8 cellular contexts compared by ENCODE assay signal in the genomic region with DNA sequence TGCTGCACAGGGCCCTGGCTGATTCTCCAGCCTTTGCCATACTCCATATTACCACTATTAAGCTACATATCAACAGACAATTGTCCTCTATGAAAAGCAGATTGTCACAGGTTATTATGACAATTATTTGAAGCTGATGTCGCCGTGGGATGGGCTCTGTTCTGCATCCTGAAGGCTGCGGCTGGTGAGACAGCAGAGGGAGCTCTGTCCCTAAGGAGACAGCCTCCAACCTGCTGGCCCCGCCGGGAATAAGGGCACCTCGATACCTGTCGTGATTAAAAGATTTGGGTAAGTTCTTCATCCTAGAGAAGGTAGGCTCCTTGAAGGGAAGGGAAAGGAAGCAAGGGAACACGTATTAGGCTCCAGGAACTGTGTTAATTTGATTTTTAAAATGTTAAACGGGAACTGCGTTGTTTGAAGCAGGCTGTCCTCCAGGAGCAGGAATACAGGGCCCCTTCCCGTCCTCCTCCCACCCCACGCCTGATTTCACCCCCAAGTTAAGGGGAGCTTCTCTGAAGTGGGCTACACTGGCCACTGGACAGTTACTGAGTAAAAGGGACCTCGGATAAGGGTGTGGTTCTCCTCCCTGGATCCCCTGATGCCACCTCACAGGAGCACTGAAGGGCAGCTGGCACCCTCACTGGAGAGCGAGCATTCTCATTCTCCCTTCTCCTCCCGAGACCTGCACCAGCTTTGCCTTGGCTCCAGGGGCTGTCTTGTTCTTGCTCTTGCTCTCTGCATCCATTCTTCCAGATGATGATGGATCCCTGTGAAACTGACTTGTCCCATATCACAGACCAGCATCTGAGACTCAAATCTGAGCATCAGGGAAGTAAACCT. TPM values are rescaled to one million over a fixed set of nuclear protein-coding genes. Genes with fewer than 3 reads are reported as not detected.
A peak's percentile ranks its signal among the peaks of the same experiment; 100 is the strongest.
DNase-seq lines count a peak whose midpoint lies in the region; ATAC-seq and TF ChIP-seq lines count a peak whose summit lies in the region.

No MANE protein-coding gene starts in this region.

- H3K4me1 Mint-ChIP-seq in WTC11 (no peaks in the 10 kb centered on the region; the same call in 1 of the 2 replicates), endothelial cell (ENCODE audit: unreplicated experiment) (no peaks in the 10 kb centered on the region), naive B cell (peaks cover 6 to 10% (median 7%) of the 10 kb centered on the region in 3 donors)

- CTCF ChIA-PET in WTC11 (lab: Charles Lee), result interaction anchor here (0.5 to 2.0 kb wide), 23 partner anchors 9 to 523 kb away, joined by 3 to 21 read pairs (median 4); partner anchors contain the start of genes BAG3 and INPP5F

- no peak for TF ChIP-seq CTCF in WTC11 (IDR thresholded peaks at IDR 0.05)
- TF ChIP-seq CTCF in endothelial cell (IDR thresholded peaks at IDR 0.05; ENCODE audit: unreplicated experiment), result no peak

- peaks cover 3% of the 10 kb centered on the region for H3K36me3 Mint-ChIP-seq in WTC11
- no peaks in the 10 kb centered on the region for H3K36me3 Mint-ChIP-seq in endothelial cell (ENCODE audit: low read depth, unreplicated experiment)
- H3K36me3 Mint-ChIP-seq in naive B cell, result no peaks in the 10 kb centered on the region

- peak; percentile 20 for DNase-seq in COR-L47 (lab: John Stamatoyannopoulos, UW)
- peak; percentile 60 for DNase-seq in HPDE6-E6E7 (ENCODE audit: extremely low spot score)
- peak; percentile 65 for DNase-seq in WTC11 (ENCODE audit: low spot score)
- peak; percentile 44 for DNase-seq in endothelial cell (ENCODE audit: low spot score)
- no peak for DNase-seq in naive B cell
- DNase-seq in ureter (ENCODE audit: low spot score), result peak; percentile 61
- DNase-seq in NCI-H2107 treated with DMSO at 0.1 percent for 48 hours (lab: John Stamatoyannopoulos, UW; ENCODE audit: unreplicated experiment), result no peak
- no peak for DNase-seq in NCI-H1694 (lab: John Stamatoyannopoulos, UW)

- peak; percentile 96 for ATAC-seq in WTC11
- no peak for ATAC-seq in naive B cell (ENCODE audit: low read depth in 2 of 2)

- H3K27me3 Mint-ChIP-seq in WTC11 (ENCODE audit: low read depth) (peaks cover 4% of the 10 kb centered on the region; the same call in 1 of the 2 replicates), endothelial cell (ENCODE audit: unreplicated experiment) (no peaks in the 10 kb centered on the region), naive B cell (peaks cover 3 to 18% (median 15%) of the 10 kb centered on the region in 3 donors)

- POLR2A ChIA-PET in WTC11 (lab: Charles Lee), result interaction anchor here (1.4 kb wide), 1 partner anchor 43 kb away, joined by 3 read pairs; the partner anchor contains the start of gene BAG3

- peaks cover 11% of the 10 kb centered on the region for H3K9me3 Mint-ChIP-seq in WTC11
- H3K9me3 Mint-ChIP-seq in endothelial cell (ENCODE audit: unreplicated experiment), result no peaks in the 10 kb centered on the region
- H3K9me3 Mint-ChIP-seq in naive B cell, result peaks cover 0 to 3% (median 0%) of the 10 kb centered on the region in 7 donors

- H3K4me3 Mint-ChIP-seq in WTC11 (no peak overlapping the region), endothelial cell (ENCODE audit: unreplicated experiment) (no peak overlapping the region), naive B cell (peak overlapping the region in 1 of 8 donors; percentile 12)

- H3K27ac Mint-ChIP-seq in WTC11, result no peak overlapping the region
- no peak overlapping the region for H3K27ac Mint-ChIP-seq in endothelial cell (ENCODE audit: unreplicated experiment)
- H3K27ac Mint-ChIP-seq in naive B cell, result peak overlapping the region in 4 of 6 donors; percentile 28 to 84 (median 58)

TF ChIP-seq in WTC11, 78 proteins besides CTCF, POLR2A, EP300 and RAD21 (continues in another document):
- TF ChIP-seq, protein P1, sequence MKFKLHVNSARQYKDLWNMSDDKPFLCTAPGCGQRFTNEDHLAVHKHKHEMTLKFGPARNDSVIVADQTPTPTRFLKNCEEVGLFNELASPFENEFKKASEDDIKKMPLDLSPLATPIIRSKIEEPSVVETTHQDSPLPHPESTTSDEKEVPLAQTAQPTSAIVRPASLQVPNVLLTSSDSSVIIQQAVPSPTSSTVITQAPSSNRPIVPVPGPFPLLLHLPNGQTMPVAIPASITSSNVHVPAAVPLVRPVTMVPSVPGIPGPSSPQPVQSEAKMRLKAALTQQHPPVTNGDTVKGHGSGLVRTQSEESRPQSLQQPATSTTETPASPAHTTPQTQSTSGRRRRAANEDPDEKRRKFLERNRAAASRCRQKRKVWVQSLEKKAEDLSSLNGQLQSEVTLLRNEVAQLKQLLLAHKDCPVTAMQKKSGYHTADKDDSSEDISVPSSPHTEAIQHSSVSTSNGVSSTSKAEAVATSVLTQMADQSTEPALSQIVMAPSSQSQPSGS (CRISPR knock-in tag; IDR thresholded peaks at IDR 0.05; ENCODE audit: borderline replicate concordance, low read depth), result no peak
- TF ChIP-seq ZNF671 (CRISPR knock-in tag; IDR thresholded peaks at IDR 0.05) (no peak), TCF7 (CRISPR knock-in tag; IDR thresholded peaks at IDR 0.05; ENCODE audit: low read depth) (no peak), FOXK1 (CRISPR knock-in tag; IDR thresholded peaks at IDR 0.05) (no peak), ZSCAN18 (CRISPR knock-in tag; IDR thresholded peaks at IDR 0.05) (no peak), ZNF138 (CRISPR knock-in tag; conservative IDR thresholded peaks at IDR 0.05) (no peak), ETV6 (CRISPR knock-in tag; IDR thresholded peaks at IDR 0.05) (no peak), ZNF512 (CRISPR knock-in tag; IDR thresholded peaks at IDR 0.05; ENCODE audit: borderline replicate concordance) (no peak), USF1 (CRISPR knock-in tag; IDR thresholded peaks at IDR 0.05) (no peak), NFYB (CRISPR knock-in tag; conservative IDR thresholded peaks at IDR 0.05; ENCODE audit: low read depth) (no peak), ATF1 (CRISPR knock-in tag; IDR thresholded peaks at IDR 0.05) (no peak), E2F4 (CRISPR knock-in tag; IDR thresholded peaks at IDR 0.05; ENCODE audit: borderline replicate concordance, low read depth) (no peak), MLX (CRISPR knock-in tag; IDR thresholded peaks at IDR 0.05) (no peak)

RNA-seq across cellular contexts. Expression of gene TIAL1, which starts 11.8 kb away (rescaled TPM):
- total RNA-seq in WTC11 (2021) (170 to 178 TPM (median 176 TPM) in 3 replicates), endothelial cell (ENCODE audit: unreplicated experiment) (184 TPM), ureter (116 TPM)
- polyA plus RNA-seq in naive B cell (ENCODE audit: low read depth in 6 of 6), result 10 to 100 TPM in 4 of 6 donors, 1 to 10 TPM in 2; 7.8 to 14.6 (median 13.2) TPM

RNA-seq across cellular contexts. Expression of gene BAG3, which starts 42.6 kb away (rescaled TPM):
- total RNA-seq in WTC11 (2021) (15.7 to 16.8 TPM (median 15.9 TPM) in 3 replicates), endothelial cell (ENCODE audit: unreplicated experiment) (24.6 TPM), ureter (46.4 TPM)
- polyA plus RNA-seq in naive B cell (ENCODE audit: low read depth in 6 of 6), result 1 to 10 TPM in 2 of 6 donors, under 1 TPM in 3, not detected in 1; 0.41 to 1.2 (median 0.89) TPM

Comparison
In these comparisons a context has a peak if more than half of its experiments do, and no peak if none do; other contexts are left out.
1. DNase-seq: peak in COR-L47 (single experiment), HPDE6-E6E7 (single experiment), WTC11 (single experiment), endothelial cell (single experiment) and ureter (single experiment); none in naive B cell (single experiment), NCI-H2107 treated with DMSO at 0.1 percent for 48 hours (single experiment) and NCI-H1694 (single experiment).
2. H3K27ac Mint-ChIP-seq: peak in naive B cell (4 of 6); none in WTC11 (single experiment) and endothelial cell (single experiment).